Comparison of ENCODE assay signal across 8 cellular contexts in genomic region chr11:40133526-40133925, GRCh38.
"Had no signal": no experiment of that assay in that cellular context is flagged by ENCODE, and none has a peak within 500 bp of the region (broad histone marks: within the 10 kb centered on the region; RNA-seq: fewer than 3 reads in every experiment).

No MANE protein-coding gene starts in this region.

- FAIRE-seq: G401.6, GM12878, GM12891, GM12892, GM18507, GM19239 had no signal

- DNase-seq: GDM1, GF-D8 had no signal

- ATAC-seq: GM12878 had no signal

- H3K4me3 ChIP-seq: GM12878 had no signal
